In the genomic region with DNA sequence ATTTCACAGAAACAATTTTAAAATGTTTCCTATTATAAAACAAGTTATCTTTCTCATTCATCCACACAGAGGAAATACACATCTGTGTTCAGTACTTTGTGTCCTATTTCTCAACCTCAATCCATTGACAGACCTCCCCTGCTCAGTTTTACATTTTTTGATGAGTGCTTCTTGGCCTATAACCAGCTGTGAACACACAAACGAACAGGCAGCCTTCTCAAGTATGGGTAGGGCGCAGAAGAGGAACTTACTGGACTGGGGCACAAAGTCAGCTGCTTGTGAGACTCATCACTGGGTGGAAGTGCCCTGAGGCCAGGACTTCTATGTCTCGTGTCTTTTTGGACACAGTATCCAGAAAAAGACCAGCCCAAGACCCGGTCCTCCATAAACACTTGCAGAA, we compare ENCODE assay signal across 12 cellular contexts. TPM values are rescaled to one million over a fixed set of nuclear protein-coding genes. Genes with fewer than 3 reads are reported as not detected.
A peak's percentile ranks its signal among the peaks of the same experiment; 100 is the strongest.
DNase-seq lines count a peak whose midpoint lies in the region; ATAC-seq and TF ChIP-seq lines count a peak whose summit lies in the region.
"Had no signal": no experiment of that assay in that cellular context is flagged by ENCODE, and none has a peak within 500 bp of the region (broad histone marks: within the 10 kb centered on the region; RNA-seq: fewer than 3 reads in every experiment).

No MANE protein-coding gene starts in this region.

- DNase-seq in Right ventricle myocardium inferior (ENCODE audit: missing footprints), result no peak
- DNase-seq in left cardiac atrium, result no peak
- peak; percentile 28 for DNase-seq in mammary epithelial cell
- peak in 1 of 2 donors; percentile 68 for DNase-seq in left lung
- DNase-seq in vagina (ENCODE audit: extremely low spot score in 2 of 2), result peak in 1 of 2 donors; percentile 93
- DNase-seq in activated CD4-positive, CD25-positive, alpha-beta regulatory T cell treated with anti-CD3 and anti-CD28 coated beads, Interleukin-2, amount 50 U/mL, for 72 hours, result no peak
- DNase-seq in NCI-H524 treated with DMSO at 0.1 percent for 48 hours (lab: John Stamatoyannopoulos, UW), result no peak
- DNase-seq: ACHN; activated CD4-positive, alpha-beta T cell treated with anti-CD3 and anti-CD28 coated beads, Interleukin-2, amount 50 U/mL, for 1 hour; aorta; posterior cingulate gyrus had no signal

- H3K4me1 ChIP-seq in mammary epithelial cell (ENCODE audit: insufficient read depth, low read length), result peaks cover 51% of the 10 kb centered on the region
- H3K4me1 ChIP-seq in left lung, result peaks cover 27 to 77% of the 10 kb centered on the region in 2 donors
- peaks cover 85% of the 10 kb centered on the region for H3K4me1 ChIP-seq in vagina

- H3K27ac ChIP-seq in mammary epithelial cell (ENCODE audit: insufficient read depth, low read depth, low read length) (peak overlapping the region; percentile 33), left lung (peak overlapping the region; percentile 60 to 86), vagina (peak overlapping the region; percentile 54)

- no peaks in the 10 kb centered on the region for H4K20me1 ChIP-seq in mammary epithelial cell (ENCODE audit: insufficient read depth, low read length)

- H3K36me3 ChIP-seq in mammary epithelial cell (ENCODE audit: insufficient read depth, low read length) (no peaks in the 10 kb centered on the region), left lung (no peaks in the 10 kb centered on the region), vagina (no peaks in the 10 kb centered on the region)

- no peak overlapping the region for H3K9ac ChIP-seq in mammary epithelial cell (ENCODE audit: insufficient read depth, low read length)

- BruUV-seq in mammary epithelial cell (replicated peaks; lab: Mats Ljungman, UMichigan), result no TSS peak

- H2AFZ ChIP-seq in mammary epithelial cell (ENCODE audit: low read depth, low read length), result no peak overlapping the region

- intact Hi-C loops in Right ventricle myocardium inferior (cut with DNase I) (loop anchor here (10.0 kb wide), 1 partner anchor 331 kb away; a partner anchor contains a TSS), left cardiac atrium (cut with DNase I) (no loop called here), mammary epithelial cell (cut with micrococcal nuclease) (loop anchor here (10.0 kb wide), 2 partner anchors 331 to 371 kb away; a partner anchor contains a TSS), left lung (cut with DNase I) (no loop called here), vagina (cut with DNase I) (no loop called here)

- in situ Hi-C loops in mammary epithelial cell (cut with MboI; ENCODE audit: low sequenced_read_pairs in 2 of 2), result no loop called here

- CTCF ChIA-PET in mammary epithelial cell (lab: Charles Lee; ENCODE audit: low non-redundant PET), result no interaction called here

- H3K9me3 ChIP-seq in mammary epithelial cell (replicated peaks; ENCODE audit: insufficient read depth, low read length), result no peaks in the 10 kb centered on the region
- H3K9me3 ChIP-seq in left lung, result no peaks in the 10 kb centered on the region
- H3K9me3 ChIP-seq in vagina, result no peaks in the 10 kb centered on the region

- H3K79me2 ChIP-seq in mammary epithelial cell (ENCODE audit: insufficient read depth, low read length), result peaks cover 44% of the 10 kb centered on the region

- H3K4me3 ChIP-seq in mammary epithelial cell (replicated peaks in 1 of 3; ENCODE audit: insufficient read depth in 1 of 3, low read depth in 2 of 3, low read length in 3 of 3) (no peak overlapping the region), left lung (peak overlapping the region in 1 of 2 donors; percentile 90), vagina (no peak overlapping the region)

- TF ChIP-seq CTCF in mammary epithelial cell (conservative IDR thresholded peaks at IDR 0.05 in 1 of 2, IDR thresholded peaks at IDR 0.05 in 1 of 2; ENCODE audit: extremely low read depth in 1 of 2, insufficient read depth in 1 of 2, low read depth in 1 of 2, low read length in 2 of 2) (no peak), left lung (IDR thresholded peaks at IDR 0.05) (no peak), vagina (IDR thresholded peaks at IDR 0.05) (no peak)

- H3K27me3 ChIP-seq in mammary epithelial cell (ENCODE audit: insufficient read depth, low read length), result no peaks in the 10 kb centered on the region
- H3K27me3 ChIP-seq in left lung, result peaks cover 0 to 16% of the 10 kb centered on the region in 2 donors
- H3K27me3 ChIP-seq in vagina, result no peaks in the 10 kb centered on the region

- dilution Hi-C loops in mammary epithelial cell (cut with HindIII; ENCODE audit: low sequenced_read_pairs), result no loop called here

- TF ChIP-seq POLR2A in vagina (IDR thresholded peaks at IDR 0.05), result no peak

- ATAC-seq in Right ventricle myocardium inferior (peak; percentile 13), left cardiac atrium (no peak), left lung (peak; percentile 2), GM18511 (IDR thresholded peaks at IDR 0.05; ENCODE audit: unreplicated experiment) (no peak)

- no peak overlapping the region for H3K4me2 ChIP-seq in mammary epithelial cell (ENCODE audit: insufficient read depth, low read depth, low read length)

- 28% methylated on average over 4 of the region's 4 CpGs for WGBS in mammary epithelial cell (ENCODE audit: low coverage, missing lambda C conversion rate)

RNA-seq across cellular contexts. Expression of a gene that starts 2.8 kb away (rescaled TPM):
- total RNA-seq in Right ventricle myocardium inferior (55.5 TPM), left cardiac atrium (10 to 100 TPM; 59.6 to 95.7 TPM), mammary epithelial cell (10 to 100 TPM; 47.8 to 48.8 TPM), left lung (100 to 1,000 TPM; 126 to 160 TPM), vagina (65.1 TPM)
- polyA plus RNA-seq in mammary epithelial cell, result 28.0 TPM
- polyA minus RNA-seq in mammary epithelial cell, result 115 TPM

RNA-seq across cellular contexts. Expression of a gene that starts 37.8 kb away (rescaled TPM):
- 0.43 TPM for total RNA-seq in Right ventricle myocardium inferior
- 1 to 10 TPM in 1 of 2 donors, under 1 TPM in 1; 0.71 to 1.6 TPM for total RNA-seq in left cardiac atrium
- total RNA-seq in mammary epithelial cell, result 1 to 10 TPM in 1 of 2 donors, under 1 TPM in 1; 0.83 to 3.7 TPM
- 0.15 TPM for polyA plus RNA-seq in mammary epithelial cell
- not detected for polyA minus RNA-seq in mammary epithelial cell
- 1 to 10 TPM; 3.2 to 6.0 TPM for total RNA-seq in left lung
- 2.2 TPM for total RNA-seq in vagina

Comparison
In these comparisons a context has a peak if more than half of its experiments do, and no peak if none do; other contexts are left out.
1. ATAC-seq: peak in Right ventricle myocardium inferior (single experiment) and left lung (single experiment); none in left cardiac atrium (0 of 2) and GM18511 (single experiment).
2. intact Hi-C loops: an anchor here in Right ventricle myocardium inferior (10.0 kb wide) and mammary epithelial cell (10.0 kb wide); none called in left cardiac atrium, left lung and vagina.
3. Peak in every context shown above with its lines, with median percentiles within 50 percentile points of each other: H3K27ac ChIP-seq.